In the genomic region with DNA sequence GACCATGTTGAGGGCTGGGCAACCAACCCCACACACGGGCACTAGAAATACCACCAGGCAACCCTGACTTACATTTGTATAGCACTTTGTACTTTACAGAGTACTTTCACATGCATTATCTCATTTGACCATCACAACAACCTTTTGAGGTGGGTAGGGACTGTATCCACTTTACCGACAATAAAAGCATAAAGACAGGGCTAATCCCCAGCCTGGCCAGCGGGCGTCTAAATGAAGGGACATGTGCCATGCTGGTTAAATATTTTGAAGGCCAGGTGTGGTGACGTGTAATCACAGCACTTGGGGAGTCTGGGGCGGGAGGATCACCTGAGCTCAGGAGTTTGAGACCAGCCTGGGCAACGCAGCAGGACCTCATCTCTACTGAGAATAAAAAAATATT, we compare ENCODE assay signal across 21 cellular contexts. TPM values are rescaled to one million over a fixed set of nuclear protein-coding genes. Genes with fewer than 3 reads are reported as not detected.
DNase-seq lines count a peak whose midpoint lies in the region; ATAC-seq lines count a peak whose summit lies in the region.
"Had no signal": no experiment of that assay in that cellular context is flagged by ENCODE, and none has a peak within 500 bp of the region (broad histone marks: within the 10 kb centered on the region; RNA-seq: fewer than 3 reads in every experiment).

No MANE protein-coding gene starts in this region.

- no peak for ATAC-seq in activated naive CD8-positive, alpha-beta T cell treated with anti-CD3 and anti-CD28 coated beads, Interleukin-2, amount 10 ng/mL, durations not matched to agents 7 days and 5 days (ENCODE audit: low read depth)
- no peak for ATAC-seq in natural killer cell treated with Interleukin-12 subunit alpha and Interleukin-12 subunit beta and Interleukin-15 and Interleukin-18, amount 100 ng/mL, for 72 hours
- no peak for ATAC-seq in left lobe of liver
- ATAC-seq in GM21825 (IDR thresholded peaks at IDR 0.05; ENCODE audit: unreplicated experiment), result no peak
- ATAC-seq: activated CD4-positive, CD25-positive, alpha-beta regulatory T cell treated with anti-CD3 and anti-CD28 coated beads, Interleukin-2, amount 50 U/mL, for 24 hours; Panc1; psoas muscle had no signal

- H3K4me1 Mint-ChIP-seq in activated T-cell treated with anti-CD3 and anti-CD28 coated beads, Interleukin-2, amount 50 U/mL, for 24 hours (ENCODE audit: low read depth), result peaks cover 94% of the 10 kb centered on the region
- H3K4me1 Mint-ChIP-seq in IgD-negative memory B cell, result peaks cover 17 to 38% (median 21%) of the 10 kb centered on the region in 3 donors
- peaks cover 70% of the 10 kb centered on the region for H3K4me1 Mint-ChIP-seq in activated naive CD8-positive, alpha-beta T cell treated with anti-CD3 and anti-CD28 coated beads, Interleukin-2, amount 10 ng/mL, durations not matched to agents 7 days and 5 days
- peaks cover 79 to 85% of the 10 kb centered on the region in 2 donors for H3K4me1 Mint-ChIP-seq in natural killer cell treated with Interleukin-12 subunit alpha and Interleukin-12 subunit beta and Interleukin-15 and Interleukin-18, amount 100 ng/mL, for 72 hours (ENCODE audit: low read depth in 2 of 2)

- H3K4me3 Mint-ChIP-seq in activated T-cell treated with anti-CD3 and anti-CD28 coated beads, Interleukin-2, amount 50 U/mL, for 24 hours, result no peak overlapping the region
- no peak overlapping the region for H3K4me3 Mint-ChIP-seq in IgD-negative memory B cell
- H3K4me3 Mint-ChIP-seq in activated naive CD8-positive, alpha-beta T cell treated with anti-CD3 and anti-CD28 coated beads, Interleukin-2, amount 10 ng/mL, durations not matched to agents 7 days and 5 days, result peak overlapping the region; percentile 31
- no peak overlapping the region for H3K4me3 Mint-ChIP-seq in natural killer cell treated with Interleukin-12 subunit alpha and Interleukin-12 subunit beta and Interleukin-15 and Interleukin-18, amount 100 ng/mL, for 72 hours
- H3K4me3 Mint-ChIP-seq: B cell had no signal

- H3K27me3 Mint-ChIP-seq in activated T-cell treated with anti-CD3 and anti-CD28 coated beads, Interleukin-2, amount 50 U/mL, for 24 hours, result no peaks in the 10 kb centered on the region
- H3K27me3 Mint-ChIP-seq in IgD-negative memory B cell, result no peaks in the 10 kb centered on the region
- H3K27me3 Mint-ChIP-seq in activated naive CD8-positive, alpha-beta T cell treated with anti-CD3 and anti-CD28 coated beads, Interleukin-2, amount 10 ng/mL, durations not matched to agents 7 days and 5 days, result no peaks in the 10 kb centered on the region
- no peaks in the 10 kb centered on the region for H3K27me3 Mint-ChIP-seq in natural killer cell treated with Interleukin-12 subunit alpha and Interleukin-12 subunit beta and Interleukin-15 and Interleukin-18, amount 100 ng/mL, for 72 hours
- H3K27me3 Mint-ChIP-seq: B cell had no signal

- no peak for DNase-seq in activated T-cell treated with anti-CD3 and anti-CD28 coated beads, Interleukin-2, amount 50 U/mL, for 24 hours
- DNase-seq in activated T-cell treated with anti-CD3 and anti-CD28 coated beads, Interleukin-2, amount 50 U/mL, for 1 hour, result no peak
- DNase-seq in activated naive CD8-positive, alpha-beta T cell treated with anti-CD3 and anti-CD28 coated beads, Interleukin-2, amount 10 ng/mL, durations not matched to agents 7 days and 5 days, result no peak
- no peak for DNase-seq in natural killer cell treated with Interleukin-12 subunit alpha and Interleukin-12 subunit beta and Interleukin-15 and Interleukin-18, amount 100 ng/mL, for 72 hours (ENCODE audit: low spot score)
- DNase-seq in left lobe of liver (ENCODE audit: low spot score), result no peak
- DNase-seq in stimulated activated CD8-positive, alpha-beta memory T cell treated with anti-CD3 and anti-CD28 coated beads, Interleukin-4, amount 100 ng/mL, for 48 hours, result no peak
- DNase-seq: Caco-2; central memory CD4-positive, alpha-beta T cell; DMS79 treated with DMSO at 0.1 percent for 48 hours; Kasumi-1; kidney glomerular epithelial cell; NCI-H1694; NCI-H526 treated with DMSO at 0.1 percent for 48 hours; psoas muscle had no signal

- H3K9me3 Mint-ChIP-seq in activated T-cell treated with anti-CD3 and anti-CD28 coated beads, Interleukin-2, amount 50 U/mL, for 24 hours, result no peaks in the 10 kb centered on the region
- no peaks in the 10 kb centered on the region for H3K9me3 Mint-ChIP-seq in IgD-negative memory B cell
- no peaks in the 10 kb centered on the region for H3K9me3 Mint-ChIP-seq in activated naive CD8-positive, alpha-beta T cell treated with anti-CD3 and anti-CD28 coated beads, Interleukin-2, amount 10 ng/mL, durations not matched to agents 7 days and 5 days
- no peaks in the 10 kb centered on the region for H3K9me3 Mint-ChIP-seq in natural killer cell treated with Interleukin-12 subunit alpha and Interleukin-12 subunit beta and Interleukin-15 and Interleukin-18, amount 100 ng/mL, for 72 hours
- H3K9me3 Mint-ChIP-seq: activated naive CD4-positive, alpha-beta T cell treated with anti-CD3 and anti-CD28 coated beads, Interleukin-2, amount 50 U/mL, for 72 hours had no signal

- H3K27ac Mint-ChIP-seq in activated T-cell treated with anti-CD3 and anti-CD28 coated beads, Interleukin-2, amount 50 U/mL, for 24 hours, result peak overlapping the region; percentile 56
- H3K27ac Mint-ChIP-seq in IgD-negative memory B cell, result peak overlapping the region in 2 of 3 donors; percentile 14 to 19
- no peak overlapping the region for H3K27ac Mint-ChIP-seq in activated naive CD8-positive, alpha-beta T cell treated with anti-CD3 and anti-CD28 coated beads, Interleukin-2, amount 10 ng/mL, durations not matched to agents 7 days and 5 days
- H3K27ac Mint-ChIP-seq in natural killer cell treated with Interleukin-12 subunit alpha and Interleukin-12 subunit beta and Interleukin-15 and Interleukin-18, amount 100 ng/mL, for 72 hours, result peak overlapping the region; percentile 62 to 82
- H3K27ac Mint-ChIP-seq: B cell had no signal

- H3K36me3 Mint-ChIP-seq in activated T-cell treated with anti-CD3 and anti-CD28 coated beads, Interleukin-2, amount 50 U/mL, for 24 hours (ENCODE audit: low read depth), result peaks cover 84% of the 10 kb centered on the region
- peaks cover 2% of the 10 kb centered on the region for H3K36me3 Mint-ChIP-seq in IgD-negative memory B cell
- peaks cover 55% of the 10 kb centered on the region for H3K36me3 Mint-ChIP-seq in activated naive CD8-positive, alpha-beta T cell treated with anti-CD3 and anti-CD28 coated beads, Interleukin-2, amount 10 ng/mL, durations not matched to agents 7 days and 5 days
- H3K36me3 Mint-ChIP-seq in natural killer cell treated with Interleukin-12 subunit alpha and Interleukin-12 subunit beta and Interleukin-15 and Interleukin-18, amount 100 ng/mL, for 72 hours, result peaks cover 26% of the 10 kb centered on the region

- POLR2A ChIA-PET in activated naive CD8-positive, alpha-beta T cell treated with anti-CD3 and anti-CD28 coated beads, Interleukin-2, amount 10 ng/mL, durations not matched to agents 7 days and 5 days (lab: Charles Lee), result no interaction called here

RNA-seq across cellular contexts. Expression of a gene that starts 23.6 kb away (rescaled TPM):
- polyA plus RNA-seq in IgD-negative memory B cell, result 32.6 TPM
- total RNA-seq in activated naive CD8-positive, alpha-beta T cell treated with anti-CD3 and anti-CD28 coated beads, Interleukin-2, amount 10 ng/mL, durations not matched to agents 7 days and 5 days, result 100 to 1,000 TPM; 175 to 179 TPM
- total RNA-seq in natural killer cell treated with Interleukin-12 subunit alpha and Interleukin-12 subunit beta and Interleukin-15 and Interleukin-18, amount 100 ng/mL, for 72 hours, result 100 to 1,000 TPM; 154 to 241 TPM
- 0.28 TPM for total RNA-seq in left lobe of liver
- total RNA-seq: A673 had no signal

Comparison
In these comparisons a context has a peak if more than half of its experiments do, and no peak if none do; other contexts are left out.
1. RNA of a gene that starts 23.6 kb away (total RNA-seq): 154 to 241 TPM in natural killer cell treated with Interleukin-12 subunit alpha and Interleukin-12 subunit beta and Interleukin-15 and Interleukin-18, amount 100 ng/mL, for 72 hours and 175 to 179 TPM in activated naive CD8-positive, alpha-beta T cell treated with anti-CD3 and anti-CD28 coated beads, Interleukin-2, amount 10 ng/mL, durations not matched to agents 7 days and 5 days; 0.28 TPM in left lobe of liver (single experiment); every median in the first group is over 100 times any median in the second.